ENCODE assay signal across 18 cellular contexts in genomic region chr2:206311026-206311425, GRCh38.
"Had no signal": no experiment of that assay in that cellular context is flagged by ENCODE, and none has a peak within 500 bp of the region (broad histone marks: within the 10 kb centered on the region; RNA-seq: fewer than 3 reads in every experiment).

No MANE protein-coding gene starts in this region.

- H3K36me3 Mint-ChIP-seq: immature natural killer cell, memory B cell had no signal

- H2AFZ ChIP-seq: neural progenitor cell had no signal

- H3K4me3 Mint-ChIP-seq: immature natural killer cell; memory B cell; natural killer cell treated with Interleukin-12 subunit alpha and Interleukin-12 subunit beta and Interleukin-15 and Interleukin-18, amount 100 ng/mL, for 72 hours; neural progenitor cell had no signal

- H3K4me1 ChIP-seq: gastrocnemius medialis, left lung, lower lobe of right lung, neural progenitor cell, right atrium auricular region had no signal

- H3K4me2 ChIP-seq: neural progenitor cell had no signal

- H3K4me1 Mint-ChIP-seq: immature natural killer cell, neural progenitor cell had no signal

- H3K27ac Mint-ChIP-seq: immature natural killer cell; memory B cell; natural killer cell treated with Interleukin-12 subunit alpha and Interleukin-12 subunit beta and Interleukin-15 and Interleukin-18, amount 100 ng/mL, for 72 hours; neural progenitor cell had no signal

- ATAC-seq: gastrocnemius medialis; left lung; lower lobe of right lung; natural killer cell treated with Interleukin-12 subunit alpha and Interleukin-12 subunit beta and Interleukin-15 and Interleukin-18, amount 100 ng/mL, for 72 hours had no signal

- H3K4me3 ChIP-seq: coronary artery, gastrocnemius medialis, left lung, lower lobe of right lung, neural progenitor cell, ovary, right atrium auricular region had no signal

- H3K9me3 Mint-ChIP-seq: memory B cell had no signal

- H3K27me3 Mint-ChIP-seq: memory B cell; natural killer cell treated with Interleukin-12 subunit alpha and Interleukin-12 subunit beta and Interleukin-15 and Interleukin-18, amount 100 ng/mL, for 72 hours had no signal

- H3K9me3 ChIP-seq: gastrocnemius medialis, left lung, lower lobe of right lung, ovary, right atrium auricular region had no signal

- H3K27ac ChIP-seq: coronary artery, gastrocnemius medialis, left lung, lower lobe of right lung, neural progenitor cell, ovary, right atrium auricular region had no signal

- H3K36me3 ChIP-seq: gastrocnemius medialis, left lung, lower lobe of right lung, ovary, right atrium auricular region had no signal

- DNase-seq: effector CD4-positive, alpha-beta T cell; gastrocnemius medialis; glutamatergic neuron; immature natural killer cell; left lung; lower lobe of right lung; midbrain; nucleus accumbens; ovary; small intestine; stimulated activated CD4-positive, alpha-beta T cell treated with anti-CD3 and anti-CD28 coated beads, Interleukin-12 subunit alpha, Interleukin-12 subunit beta, amount 100 ng/mL, for 4 hours; stimulated activated naive CD4-positive, alpha-beta T cell treated with Interleukin-2 at 50 U/mL for 16 hours; trophoblast cell had no signal
